In the genomic region with DNA sequence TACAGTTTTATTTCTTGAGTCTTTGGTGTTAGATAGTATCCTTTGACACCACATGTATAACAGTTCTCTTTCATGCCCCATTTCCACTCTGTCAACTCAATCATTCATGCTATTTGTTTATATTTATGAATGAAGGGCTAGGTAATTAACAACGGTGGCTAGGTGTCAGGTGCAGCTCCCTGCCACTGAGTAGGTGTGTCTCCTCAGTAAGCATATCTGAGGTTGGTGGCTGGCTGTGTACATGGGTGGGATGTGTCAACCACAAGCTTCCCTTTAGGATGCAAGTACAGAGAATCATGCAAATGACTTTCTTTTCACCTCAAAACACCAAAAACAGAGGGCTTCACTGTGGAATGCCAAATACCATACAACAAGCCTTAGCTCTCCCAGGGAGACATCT, we compare ENCODE assay signal across 21 cellular contexts.
A peak's percentile ranks its signal among the peaks of the same experiment; 100 is the strongest.
DNase-seq lines count a peak whose midpoint lies in the region; ATAC-seq, FAIRE-seq and TF ChIP-seq lines count a peak whose summit lies in the region.
"Had no signal": no experiment of that assay in that cellular context is flagged by ENCODE, and none has a peak within 500 bp of the region (broad histone marks: within the 10 kb centered on the region; RNA-seq: fewer than 3 reads in every experiment).

No MANE protein-coding gene starts in this region.

- H2AFZ ChIP-seq in GM12878 (ENCODE audit: control insufficient read depth, low read depth, low read length): no peak overlapping the region

- H4K20me1 ChIP-seq in GM12878 (ENCODE audit: control insufficient read depth, insufficient read depth): no peaks in the 10 kb centered on the region

- no peaks in the 10 kb centered on the region for H3K79me2 ChIP-seq in GM12878 (ENCODE audit: control insufficient read depth, insufficient read depth, low read length)

- DNase-seq in GM12891 (ENCODE audit: insufficient read length, low spot score): no peak
- DNase-seq in GM12878 (ENCODE audit: low read depth, low spot score): no peak
- DNase-seq in activated CD4-positive, CD25-positive, alpha-beta regulatory T cell (lab: John Stamatoyannopoulos, UW): no peak
- DNase-seq in H7: no peak
- DNase-seq: activated CD8-positive, alpha-beta memory T cell treated with anti-CD3 and anti-CD28 coated beads for 24 hours; amniotic stem cell; Calu3; caudate nucleus; effector CD4-positive, alpha-beta T cell; head of caudate nucleus; lower lobe of right lung; NCI-H1436; Right ventricle myocardium superior; small intestine; stimulated activated CD4-positive, alpha-beta T cell treated with anti-CD3 and anti-CD28 coated beads, Interleukin-4, amount 100 ng/mL, for 4 hours; stimulated activated CD8-positive, alpha-beta memory T cell treated with anti-CD3 and anti-CD28 coated beads, Interleukin-4, amount 100 ng/mL, for 48 hours had no signal

- in situ Hi-C loops in GM12878 (cut with MboI): no loop called here

- POLR2A ChIA-PET in GM12878 (lab: Charles Lee): interaction anchor here (0.6 to 1.2 kb wide), 3 partner anchors 10 to 1111 kb away, joined by 3 to 5 read pairs (median 4); no protein-coding TSS in a partner anchor

- H3K9ac ChIP-seq in GM12878 (ENCODE audit: control insufficient read depth, insufficient read depth, low read length): no peak overlapping the region

- BruUV-seq in GM12878 (replicated peaks; lab: Mats Ljungman, UMichigan): no TSS peak

- RAD21 ChIA-PET in GM12878 (lab: Charles Lee; ENCODE audit: unreplicated experiment): interaction anchor here (0.5 to 4.5 kb wide), 6 partner anchors 20 to 689 kb away, joined by 3 to 17 read pairs (median 9); a partner anchor contains a TSS

- no peaks in the 10 kb centered on the region for H3K9me3 ChIP-seq in GM12878 (replicated peaks; ENCODE audit: control insufficient read depth, insufficient read depth, low read length)
- H3K9me3 ChIP-seq: lower lobe of right lung, suprapubic skin had no signal

- CTCF ChIA-PET in GM12878 (lab: Yijun Ruan, JAX): interaction anchor here (1.0 to 3.3 kb wide), 7 partner anchors 19 to 1262 kb away, joined by 3 to 31 read pairs (median 7); no protein-coding TSS in a partner anchor

- WGBS in GM12878 (ENCODE audit: insufficient coverage, insufficient replicate concordance, low lambda C conversion rate, missing lambda C conversion rate): 0% methylated on average over 1 of the region's 1 CpG

- H3K4me2 ChIP-seq in GM12878 (ENCODE audit: control insufficient read depth, insufficient read depth): peak overlapping the region; percentile 58

- H3K4me3 ChIP-seq in GM12878 (no peak overlapping the region), H7 (ENCODE audit: insufficient read depth, low read depth, low read length) (no peak overlapping the region)
- H3K4me3 ChIP-seq: lower lobe of right lung, suprapubic skin had no signal

- H3K27me3 ChIP-seq in GM12878 (replicated peaks in 1 of 2; ENCODE audit: control insufficient read depth in 2 of 2, insufficient read depth in 2 of 2, low read length in 1 of 2): peaks cover 0 to 2% of the 10 kb centered on the region in 2 experiments; a peak in 1 of 4 replicates
- no peaks in the 10 kb centered on the region for H3K27me3 ChIP-seq in H7 (ENCODE audit: control insufficient read depth, insufficient read depth, low read length)
- H3K27me3 ChIP-seq: suprapubic skin had no signal

- TF ChIP-seq CTCF in GM12878 (IDR thresholded peaks at IDR 0.05 in 2 of 3, conservative IDR thresholded peaks at IDR 0.05 in 1 of 3; ENCODE audit: control insufficient read depth in 2 of 3, extremely low read depth in 1 of 3, insufficient read depth in 1 of 3, low read depth in 3 of 3, low read length in 3 of 3): no peak

- H3K4me1 ChIP-seq in GM12878 (ENCODE audit: control insufficient read depth, insufficient read depth, low read length): peaks cover 21% of the 10 kb centered on the region

- no peak for TF ChIP-seq RAD21 in GM12878 (IDR thresholded peaks at IDR 0.05; ENCODE audit: insufficient read depth, low read depth, low read length)

- intact Hi-C loops in GM12878 (cut with micrococcal nuclease; ENCODE audit: unreplicated experiment): loop anchor here (5.0 kb wide), 1 partner anchor 70 kb away; no protein-coding TSS in a partner anchor

- TF ChIP-seq POLR2A in GM12891 (IDR thresholded peaks at IDR 0.05; ENCODE audit: low read depth, low read length) (no peak), GM12878 (IDR thresholded peaks at IDR 0.05; ENCODE audit: low read depth, low read length) (no peak)

- no peak overlapping the region for H3K27ac ChIP-seq in GM12878 (ENCODE audit: control insufficient read depth, insufficient read depth)
- H3K27ac ChIP-seq: lower lobe of right lung, suprapubic skin had no signal

- FAIRE-seq in GM12891 (lab: Jason Lieb, UNC): peak; percentile 64
- no peak for FAIRE-seq in GM12878 (lab: Jason Lieb, UNC)
- FAIRE-seq: small intestine had no signal

- TF ChIP-seq EP300 in GM12878 (IDR thresholded peaks at IDR 0.05; ENCODE audit: borderline replicate concordance in 1 of 2, control insufficient read depth in 1 of 2, low read depth in 2 of 2, low read length in 2 of 2): no peak

- ATAC-seq in GM21515 (IDR thresholded peaks at IDR 0.05; ENCODE audit: unreplicated experiment) (peak; percentile 42), HG03378 (IDR thresholded peaks at IDR 0.05; ENCODE audit: unreplicated experiment) (peak; percentile 29), GM12878 (peak; percentile 14), GM21576 (IDR thresholded peaks at IDR 0.05; ENCODE audit: unreplicated experiment) (no peak)
- ATAC-seq: WTC11 had no signal

- SMC1A ChIA-PET in GM12878 (lab: Charles Lee; ENCODE audit: uncharacterized antibody, unreplicated experiment): interaction anchor here (0.8 to 4.0 kb wide), 10 partner anchors 14 to 744 kb away, joined by 3 to 19 read pairs (median 4); no protein-coding TSS in a partner anchor

- no peaks in the 10 kb centered on the region for H3K36me3 ChIP-seq in GM12878 (ENCODE audit: control insufficient read depth in 2 of 2, insufficient read depth in 2 of 2, low read length in 1 of 2)
- H3K36me3 ChIP-seq in H7 (replicated peaks; ENCODE audit: control insufficient read depth, insufficient read depth, low read length): no peaks in the 10 kb centered on the region
- H3K36me3 ChIP-seq: lower lobe of right lung, suprapubic skin had no signal

TF ChIP-seq in GM12891, 5 proteins besides CTCF, POLR2A, EP300 and RAD21:
- TF ChIP-seq POLR2AphosphoS5 (IDR thresholded peaks at IDR 0.05; ENCODE audit: low read depth, low read length) (no peak), PAX5 (IDR thresholded peaks at IDR 0.05; ENCODE audit: insufficient read depth, low read length, severe bottlenecking) (no peak), TAF1 (IDR thresholded peaks at IDR 0.05; ENCODE audit: low read depth, low read length) (no peak), SPI1 (IDR thresholded peaks at IDR 0.05; ENCODE audit: low read depth, low read length) (no peak), POU2F2 (IDR thresholded peaks at IDR 0.05; ENCODE audit: low read depth, low read length) (no peak)

TF ChIP-seq in GM12878, 131 proteins besides CTCF, POLR2A, EP300 and RAD21 (continues in another document):
- no peak for TF ChIP-seq SPI1 (IDR thresholded peaks at IDR 0.05; ENCODE audit: borderline replicate concordance, insufficient read depth, low read depth, low read length)
- TF ChIP-seq, protein P1, sequence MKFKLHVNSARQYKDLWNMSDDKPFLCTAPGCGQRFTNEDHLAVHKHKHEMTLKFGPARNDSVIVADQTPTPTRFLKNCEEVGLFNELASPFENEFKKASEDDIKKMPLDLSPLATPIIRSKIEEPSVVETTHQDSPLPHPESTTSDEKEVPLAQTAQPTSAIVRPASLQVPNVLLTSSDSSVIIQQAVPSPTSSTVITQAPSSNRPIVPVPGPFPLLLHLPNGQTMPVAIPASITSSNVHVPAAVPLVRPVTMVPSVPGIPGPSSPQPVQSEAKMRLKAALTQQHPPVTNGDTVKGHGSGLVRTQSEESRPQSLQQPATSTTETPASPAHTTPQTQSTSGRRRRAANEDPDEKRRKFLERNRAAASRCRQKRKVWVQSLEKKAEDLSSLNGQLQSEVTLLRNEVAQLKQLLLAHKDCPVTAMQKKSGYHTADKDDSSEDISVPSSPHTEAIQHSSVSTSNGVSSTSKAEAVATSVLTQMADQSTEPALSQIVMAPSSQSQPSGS (IDR thresholded peaks at IDR 0.05; ENCODE audit: low read length): peak; percentile 14; the same call in 1 of the 2 replicates
- no peak for TF ChIP-seq BACH1 (IDR thresholded peaks at IDR 0.05; ENCODE audit: borderline replicate concordance)
- TF ChIP-seq LARP7 (IDR thresholded peaks at IDR 0.05): no peak
- no peak for TF ChIP-seq NFXL1 (IDR thresholded peaks at IDR 0.05; ENCODE audit: borderline replicate concordance)
- TF ChIP-seq BHLHE40 (IDR thresholded peaks at IDR 0.05; ENCODE audit: borderline replicate concordance in 1 of 2, low read depth in 2 of 2, low read length in 1 of 2): peak; percentile 73 to 81; a peak in 3 of 4 replicates
- TF ChIP-seq, protein P2, sequence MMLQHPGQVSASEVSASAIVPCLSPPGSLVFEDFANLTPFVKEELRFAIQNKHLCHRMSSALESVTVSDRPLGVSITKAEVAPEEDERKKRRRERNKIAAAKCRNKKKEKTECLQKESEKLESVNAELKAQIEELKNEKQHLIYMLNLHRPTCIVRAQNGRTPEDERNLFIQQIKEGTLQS (IDR thresholded peaks at IDR 0.05; ENCODE audit: borderline replicate concordance, extremely low read depth, low read depth, low read length): no peak
- no peak for TF ChIP-seq ZNF274 (IDR thresholded peaks at IDR 0.05; ENCODE audit: insufficient read depth, insufficient read length)
- no peak for TF ChIP-seq POLR2AphosphoS2 (IDR thresholded peaks at IDR 0.05; ENCODE audit: low read depth, low read length)
- peak; percentile 74 for TF ChIP-seq MTA2 (IDR thresholded peaks at IDR 0.05; ENCODE audit: low read depth)
- TF ChIP-seq TCF12 (IDR thresholded peaks at IDR 0.05; ENCODE audit: low read depth, low read length): peak; percentile 35; the same call in 1 of the 2 replicates
- TF ChIP-seq RUNX3 (IDR thresholded peaks at IDR 0.05; ENCODE audit: low read length): peak; percentile 63
- no peak for TF ChIP-seq ZBED1 (IDR thresholded peaks at IDR 0.05; ENCODE audit: borderline replicate concordance)
- TF ChIP-seq RFX5 (IDR thresholded peaks at IDR 0.05; ENCODE audit: low read depth, low read length): no peak
